In the genomic region with DNA sequence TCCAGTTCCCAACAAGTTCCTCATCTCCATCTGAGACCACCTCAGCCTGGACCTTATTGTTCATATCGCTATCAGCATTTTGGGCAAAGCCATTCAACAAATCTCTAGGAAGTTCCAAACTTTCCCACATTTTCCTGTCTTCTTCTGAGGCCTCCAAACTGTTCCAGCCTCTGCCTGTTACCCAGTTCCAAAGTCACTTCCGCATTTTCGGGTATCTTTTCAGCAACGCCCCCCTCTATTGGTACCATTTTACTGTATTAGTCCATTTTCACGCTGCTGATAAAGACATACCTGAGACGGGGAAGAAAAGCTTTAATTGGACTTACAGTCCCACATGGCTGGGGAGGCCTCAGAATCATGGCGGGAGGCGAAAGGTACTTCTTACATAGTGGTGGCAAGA, we compare ENCODE assay signal across 10 cellular contexts. TPM values are rescaled to one million over a fixed set of nuclear protein-coding genes. Genes with fewer than 3 reads are reported as not detected.
"Had no signal": no experiment of that assay in that cellular context is flagged by ENCODE, and none has a peak within 500 bp of the region (broad histone marks: within the 10 kb centered on the region; RNA-seq: fewer than 3 reads in every experiment).

No MANE protein-coding gene starts in this region.

RNA-seq across cellular contexts. Expression of a gene that starts 13.6 kb away (rescaled TPM):
- total RNA-seq: PC-3, PC-9, Peyer's patch, Right ventricle myocardium inferior, Right ventricle myocardium superior, RPMI7951, SJCRH30, SJSA1, SK-MEL-5 had no signal
- polyA plus RNA-seq: SK-N-SH had no signal
